11 cellular contexts compared by ENCODE assay signal in genomic region chr10:3755440-3756359, GRCh38. TPM values are rescaled to one million over a fixed set of nuclear protein-coding genes. Genes with fewer than 3 reads are reported as not detected.
DNase-seq lines count a peak whose midpoint lies in the region; ATAC-seq and TF ChIP-seq lines count a peak whose summit lies in the region.
"Had no signal": no experiment of that assay in that cellular context is flagged by ENCODE, and none has a peak within 500 bp of the region (broad histone marks: within the 10 kb centered on the region; RNA-seq: fewer than 3 reads in every experiment).

No MANE protein-coding gene starts in this region.

- H3K27me3 Mint-ChIP-seq in progenitor cell of endocrine pancreas, result peaks cover 48% of the 10 kb centered on the region
- H3K27me3 Mint-ChIP-seq: IgD-negative memory B cell had no signal

- H3K27ac Mint-ChIP-seq in progenitor cell of endocrine pancreas, result peak overlapping the region; percentile 46

- H3K27ac ChIP-seq in RWPE2 (ENCODE audit: poor library complexity, severe bottlenecking), result peak overlapping the region; percentile 92
- H3K27ac ChIP-seq: SK-N-MC had no signal

- peaks cover 10% of the 10 kb centered on the region for H3K4me1 Mint-ChIP-seq in progenitor cell of endocrine pancreas (ENCODE audit: low read depth)

- H3K4me1 ChIP-seq in RWPE2 (ENCODE audit: insufficient read depth, poor library complexity, severe bottlenecking), result peaks cover 41% of the 10 kb centered on the region

- DNase-seq in Daoy (ENCODE audit: low read depth) (peak; percentile 56), RWPE2 (ENCODE audit: low spot score) (no peak), fibroblast of mammary gland (ENCODE audit: low read depth) (peak; percentile 59), progenitor cell of endocrine pancreas (ENCODE audit: low spot score, unreplicated experiment) (no peak), LoVo (ENCODE audit: low spot score) (no peak)
- DNase-seq: stimulated activated naive CD4-positive, alpha-beta T cell had no signal

- H3K27me3 ChIP-seq in RWPE2 (ENCODE audit: insufficient read depth, poor library complexity, severe bottlenecking), result no peaks in the 10 kb centered on the region

- no peaks in the 10 kb centered on the region for H3K36me3 Mint-ChIP-seq in progenitor cell of endocrine pancreas (ENCODE audit: insufficient read depth)

- ATAC-seq in RWPE2 (ENCODE audit: low read depth), result no peak
- ATAC-seq in GM18870 (IDR thresholded peaks at IDR 0.05; ENCODE audit: unreplicated experiment), result no peak
- no peak for ATAC-seq in HG03432 (IDR thresholded peaks at IDR 0.05; ENCODE audit: unreplicated experiment)
- ATAC-seq in GM18519 (IDR thresholded peaks at IDR 0.05; ENCODE audit: low FRiP score, unreplicated experiment), result no peak

- H3K4me3 Mint-ChIP-seq in progenitor cell of endocrine pancreas (ENCODE audit: low read depth), result no peak overlapping the region

- H3K4me3 ChIP-seq in RWPE2 (ENCODE audit: severe bottlenecking) (no peak overlapping the region), fibroblast of mammary gland (ENCODE audit: control insufficient read depth, low read depth, low read length) (no peak overlapping the region)
- H3K4me3 ChIP-seq: SK-N-MC had no signal

- H3K36me3 ChIP-seq in RWPE2 (ENCODE audit: low read depth), result no peaks in the 10 kb centered on the region

- TF ChIP-seq CTCF in RWPE2 (IDR thresholded peaks at IDR 0.05; ENCODE audit: poor library complexity, severe bottlenecking), result no peak
- no peak for TF ChIP-seq CTCF in fibroblast of mammary gland (conservative IDR thresholded peaks at IDR 0.05; ENCODE audit: control insufficient read depth, insufficient read depth, low read depth, low read length)
- TF ChIP-seq CTCF in progenitor cell of endocrine pancreas (IDR thresholded peaks at IDR 0.05; ENCODE audit: unreplicated experiment), result no peak

- no peaks in the 10 kb centered on the region for H3K9me3 Mint-ChIP-seq in progenitor cell of endocrine pancreas (ENCODE audit: low read depth)

- no peaks in the 10 kb centered on the region for H3K9me3 ChIP-seq in RWPE2 (ENCODE audit: severe bottlenecking)

RNA-seq across cellular contexts. Expression of gene KLF6, which starts 29.3 kb away (rescaled TPM):
- total RNA-seq in Daoy (2014; rRNA removed; shearing (Covaris generic)), result 7.5 and 11.6 TPM in 2 replicates
- 95.5 and 109 TPM in 2 replicates for total RNA-seq in progenitor cell of endocrine pancreas

Comparison
In these comparisons a context has a peak if more than half of its experiments do, and no peak if none do; other contexts are left out.
1. DNase-seq: peak in Daoy (single experiment) and fibroblast of mammary gland (single experiment); none in RWPE2 (single experiment), progenitor cell of endocrine pancreas (single experiment) and LoVo (single experiment).